8 cellular contexts compared by ENCODE assay signal in the genomic region with DNA sequence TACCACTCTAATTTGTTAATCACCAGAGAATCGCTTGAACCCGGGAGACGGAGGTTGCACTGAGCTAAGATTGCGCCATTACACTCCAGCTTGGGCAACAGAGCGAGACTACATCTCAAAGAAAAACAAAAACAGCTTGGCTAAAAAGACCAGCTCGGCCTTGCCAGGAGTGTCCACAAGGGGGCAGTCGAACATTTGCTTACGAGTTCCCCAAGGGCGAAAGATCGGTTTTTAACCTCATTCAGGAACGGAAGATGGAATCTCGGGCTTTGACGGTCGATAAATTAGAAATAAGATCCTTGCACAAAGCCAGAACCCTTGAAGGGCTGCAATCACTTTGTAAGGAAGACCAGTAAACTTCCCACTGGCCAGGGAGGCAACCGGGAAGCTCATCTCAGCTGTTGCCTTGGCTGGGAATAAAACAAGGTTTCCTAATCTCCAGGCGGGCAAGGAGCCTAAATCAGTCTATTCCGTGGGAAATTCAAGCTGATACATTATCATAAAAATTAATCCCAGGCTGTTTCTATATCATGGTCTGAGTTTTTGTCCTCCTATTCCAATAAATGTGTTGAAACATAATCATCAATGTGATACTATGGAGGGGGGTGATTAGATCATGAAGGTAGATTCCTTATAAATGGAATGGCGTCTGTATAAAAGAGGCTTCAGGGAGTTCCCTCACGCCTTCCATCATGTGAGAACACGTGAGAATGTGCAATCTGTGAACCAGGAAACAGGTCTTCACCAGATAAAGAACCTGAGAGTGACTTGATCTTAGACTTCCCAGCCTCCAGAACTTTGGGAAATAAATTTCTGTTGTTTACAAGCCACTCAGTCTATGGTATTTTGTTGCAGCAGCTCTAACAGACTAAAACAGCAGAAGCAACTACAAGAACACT. TPM values are rescaled to one million over a fixed set of nuclear protein-coding genes. Genes with fewer than 3 reads are reported as not detected.
DNase-seq lines count a peak whose midpoint lies in the region; ATAC-seq and TF ChIP-seq lines count a peak whose summit lies in the region.

No MANE protein-coding gene starts in this region.

- TF ChIP-seq CTCF in tibial nerve (IDR thresholded peaks at IDR 0.05): peak; percentile 70 to 97 (median 89)

- no peak overlapping the region for H3K4me3 ChIP-seq in trophoblast cell (ENCODE audit: low read depth, low read length)
- H3K4me3 ChIP-seq in tibial nerve: peak overlapping the region in 2 of 4 donors; percentile 9 to 40

- DNase-seq in NCI-H1092 treated with DMSO at 0.1 percent for 48 hours (lab: John Stamatoyannopoulos, UW) (peak; percentile 66), SKM-1 (lab: John Stamatoyannopoulos, UW; ENCODE audit: unreplicated experiment) (peak; percentile 82), Right ventricle myocardium superior (peak; percentile 91), trophoblast cell (peak; percentile 90 to 98), tibial nerve (ENCODE audit: low spot score in 2 of 2) (peak; percentile 80 to 92)
- DNase-seq in activated naive CD8-positive, alpha-beta T cell treated with anti-CD3 and anti-CD28 coated beads for 36 hours: peak; percentile 74

- H3K4me1 Mint-ChIP-seq in activated naive CD8-positive, alpha-beta T cell treated with anti-CD3 and anti-CD28 coated beads for 36 hours: peaks cover 8% of the 10 kb centered on the region

- no peak overlapping the region for H3K14ac ChIP-seq in trophoblast cell (ENCODE audit: low read length)

- no peak overlapping the region for H3K23ac ChIP-seq in trophoblast cell (ENCODE audit: low read length)

- H3K4me2 ChIP-seq in trophoblast cell (ENCODE audit: low read length): peak overlapping the region; percentile 59

- H3K27me3 Mint-ChIP-seq in activated naive CD8-positive, alpha-beta T cell treated with anti-CD3 and anti-CD28 coated beads for 36 hours: peaks cover 3% of the 10 kb centered on the region

- no peak overlapping the region for H2BK12ac ChIP-seq in trophoblast cell (ENCODE audit: low read length)

- no peaks in the 10 kb centered on the region for H3K9me3 Mint-ChIP-seq in activated naive CD8-positive, alpha-beta T cell treated with anti-CD3 and anti-CD28 coated beads for 36 hours

- no peak overlapping the region for H2BK120ac ChIP-seq in trophoblast cell (ENCODE audit: insufficient read depth, low read length, poor library complexity)

- ATAC-seq in Right ventricle myocardium superior (ENCODE audit: poor library complexity): peak; percentile 86
- no peak for ATAC-seq in HG03097 (IDR thresholded peaks at IDR 0.05; ENCODE audit: low FRiP score, unreplicated experiment)

- no peak overlapping the region for H2AK5ac ChIP-seq in trophoblast cell (ENCODE audit: low read length)

- no peaks in the 10 kb centered on the region for H3K79me1 ChIP-seq in trophoblast cell (ENCODE audit: low read length)

- TF ChIP-seq POLR2A in tibial nerve (IDR thresholded peaks at IDR 0.05): no peak

- no peaks in the 10 kb centered on the region for H3K4me1 ChIP-seq in ES-I3 (ENCODE audit: insufficient read depth, low read length)
- H3K4me1 ChIP-seq in trophoblast cell (ENCODE audit: control insufficient read depth in 1 of 2, insufficient read depth in 2 of 2, low read length in 2 of 2): no peaks in the 10 kb centered on the region
- H3K4me1 ChIP-seq in tibial nerve: peaks cover 0 to 9% (median 0%) of the 10 kb centered on the region in 4 donors

- H3K36me3 Mint-ChIP-seq in activated naive CD8-positive, alpha-beta T cell treated with anti-CD3 and anti-CD28 coated beads for 36 hours: no peaks in the 10 kb centered on the region

- H4K8ac ChIP-seq in trophoblast cell (ENCODE audit: low read depth, low read length): peak overlapping the region; percentile 73

- H3K9ac ChIP-seq in ES-I3 (ENCODE audit: low read depth, low read length) (peak overlapping the region; percentile 33), trophoblast cell (ENCODE audit: low read length) (no peak overlapping the region)

- H3K18ac ChIP-seq in trophoblast cell (ENCODE audit: low read length): no peak overlapping the region

- TF ChIP-seq EP300 in tibial nerve (IDR thresholded peaks at IDR 0.05): no peak

- H3K36me3 ChIP-seq in ES-I3 (ENCODE audit: insufficient read depth, low read length): no peaks in the 10 kb centered on the region
- no peaks in the 10 kb centered on the region for H3K36me3 ChIP-seq in trophoblast cell (ENCODE audit: control insufficient read depth in 1 of 2, insufficient read depth in 2 of 2, low read length in 2 of 2)
- no peaks in the 10 kb centered on the region for H3K36me3 ChIP-seq in tibial nerve

- intact Hi-C loops in Right ventricle myocardium superior (cut with DNase I): loop anchor here (10.0 kb wide), 1 partner anchor 72 kb away; the partner anchor contains the start of gene CD248

- H3K27ac ChIP-seq in trophoblast cell (ENCODE audit: low read depth, low read length) (no peak overlapping the region), tibial nerve (peak overlapping the region in 1 of 4 donors; percentile 41)

- peak overlapping the region; percentile 48 for H3K4me3 Mint-ChIP-seq in activated naive CD8-positive, alpha-beta T cell treated with anti-CD3 and anti-CD28 coated beads for 36 hours

- H3K9me3 ChIP-seq in ES-I3 (ENCODE audit: control insufficient read depth, insufficient read depth, low read length) (no peaks in the 10 kb centered on the region), trophoblast cell (ENCODE audit: insufficient read depth, low read depth, low read length) (no peaks in the 10 kb centered on the region), tibial nerve (no peaks in the 10 kb centered on the region)

- no peaks in the 10 kb centered on the region for H3K27me3 ChIP-seq in trophoblast cell (ENCODE audit: insufficient read depth, low read length)
- peaks cover 0 to 16% of the 10 kb centered on the region in 2 donors for H3K27me3 ChIP-seq in tibial nerve

- H2BK5ac ChIP-seq in trophoblast cell (ENCODE audit: low read depth, low read length, poor library complexity): no peak overlapping the region

- H3K79me2 ChIP-seq in trophoblast cell (ENCODE audit: control insufficient read depth, insufficient read depth, low read length, poor library complexity): no peaks in the 10 kb centered on the region

- H3K27ac Mint-ChIP-seq in activated naive CD8-positive, alpha-beta T cell treated with anti-CD3 and anti-CD28 coated beads for 36 hours: peak overlapping the region; percentile 63

- WGBS in trophoblast cell (ENCODE audit: extremely low coverage, insufficient coverage, insufficient read length): no CpG with 5 or more reads among the region's 20 CpGs
- WGBS in tibial nerve, 2 donors: 10% methylated on average over 20 of the region's 20 CpGs

- H4K12ac ChIP-seq in trophoblast cell (ENCODE audit: low read depth, low read length): no peak overlapping the region

- no peak overlapping the region for H4K91ac ChIP-seq in trophoblast cell (ENCODE audit: low read depth, low read length)

- peak overlapping the region; percentile 79 for H2AFZ ChIP-seq in trophoblast cell (ENCODE audit: insufficient read depth, low read length, poor library complexity)

- H3K4ac ChIP-seq in trophoblast cell (ENCODE audit: low read depth, low read length): no peak overlapping the region

RNA-seq across cellular contexts. Expression of gene SLC29A2, which starts 14.9 kb away (rescaled TPM):
- total RNA-seq in activated naive CD8-positive, alpha-beta T cell treated with anti-CD3 and anti-CD28 coated beads for 36 hours: 1 to 10 TPM; 8.1 to 9.0 TPM
- total RNA-seq in Right ventricle myocardium superior (16.3 TPM), tibial nerve (1 to 10 TPM; 1.5 to 5.4 (median 2.4) TPM)
- 15.3 and 16.0 TPM in 2 replicates for polyA plus RNA-seq in trophoblast cell (2013)

RNA-seq across cellular contexts. Expression of gene NPAS4, which starts 34.4 kb away (rescaled TPM):
- total RNA-seq in activated naive CD8-positive, alpha-beta T cell treated with anti-CD3 and anti-CD28 coated beads for 36 hours: under 1 TPM in 1 of 2 experiments, not detected in 1; 0.16 TPM
- total RNA-seq in Right ventricle myocardium superior: not detected
- 0.08 and 0.18 TPM in 2 replicates for polyA plus RNA-seq in trophoblast cell (2013)
- total RNA-seq in tibial nerve: under 1 TPM in 1 of 4 donors, not detected in 3; 0.42 TPM

RNA-seq across cellular contexts. Expression of gene B4GAT1, which starts 39.0 kb away (rescaled TPM):
- 10 to 100 TPM in 1 of 2 experiments, 1 to 10 TPM in 1; 9.5 to 10.0 TPM for total RNA-seq in activated naive CD8-positive, alpha-beta T cell treated with anti-CD3 and anti-CD28 coated beads for 36 hours
- total RNA-seq in Right ventricle myocardium superior: 51.3 TPM
- 15.7 and 15.9 TPM in 2 replicates for polyA plus RNA-seq in trophoblast cell (2013)
- total RNA-seq in tibial nerve: 100 to 1,000 TPM in 1 of 4 donors, 10 to 100 TPM in 3; 53.4 to 105 (median 97.6) TPM

RNA-seq across cellular contexts. Expression of gene BRMS1, which starts 41.5 kb away (rescaled TPM):
- total RNA-seq in activated naive CD8-positive, alpha-beta T cell treated with anti-CD3 and anti-CD28 coated beads for 36 hours: 10 to 100 TPM; 47.5 to 48.8 TPM
- total RNA-seq in Right ventricle myocardium superior (15.1 TPM), tibial nerve (10 to 100 TPM; 27.2 to 44.7 (median 34.8) TPM)
- polyA plus RNA-seq in trophoblast cell (2013): 39.3 and 39.5 TPM in 2 replicates

RNA-seq across cellular contexts. Expression of gene RIN1, which starts 50.2 kb away (rescaled TPM):
- 1 to 10 TPM; 1.5 to 1.6 TPM for total RNA-seq in activated naive CD8-positive, alpha-beta T cell treated with anti-CD3 and anti-CD28 coated beads for 36 hours
- total RNA-seq in Right ventricle myocardium superior (1.0 TPM), tibial nerve (10 to 100 TPM in 1 of 4 donors, 1 to 10 TPM in 3; 2.4 to 14.1 (median 4.1) TPM)
- polyA plus RNA-seq in trophoblast cell (2013): 3.6 and 3.7 TPM in 2 replicates
